1 cellular context compared by ENCODE assay signal in the genomic region with DNA sequence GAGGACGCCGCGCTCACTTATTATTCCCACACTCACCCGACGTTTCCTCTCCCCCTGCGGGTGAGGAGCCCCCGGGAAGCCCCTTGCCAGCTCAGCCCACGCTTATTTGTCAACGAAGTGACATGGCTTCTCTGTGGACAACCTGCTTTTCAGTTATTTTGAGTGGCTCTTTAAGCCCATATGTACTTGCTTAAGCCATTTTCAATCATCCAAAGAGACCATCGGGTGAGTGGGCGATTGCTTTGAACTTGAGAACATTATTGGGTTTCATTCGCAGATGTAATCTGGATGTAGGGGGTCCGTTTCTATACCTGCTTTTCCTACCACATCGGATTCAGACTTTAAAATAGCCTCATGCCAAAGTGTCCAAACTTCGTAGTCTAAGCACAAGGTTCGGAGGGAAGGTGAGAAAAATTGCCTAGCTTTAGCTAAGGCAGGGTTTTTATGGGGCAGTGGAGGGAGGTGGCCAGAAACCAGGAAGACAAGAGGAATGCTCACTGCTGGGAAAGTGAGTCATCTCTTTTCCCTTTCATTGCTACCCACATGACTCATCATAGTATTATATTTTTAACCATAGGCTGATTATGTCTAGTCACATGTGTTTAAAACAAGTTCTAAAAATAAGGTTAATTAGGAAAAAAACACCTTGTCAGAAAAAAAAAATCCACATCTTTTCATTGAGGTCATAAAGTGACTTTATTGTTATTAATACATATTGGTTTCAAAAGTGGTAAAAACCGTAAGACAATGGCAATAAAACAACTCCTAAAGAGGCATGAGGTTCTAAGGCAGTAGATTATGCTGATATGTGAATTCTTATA.
TF ChIP-seq lines count a peak whose summit lies in the region.

No MANE protein-coding gene starts in this region.

TF ChIP-seq in IMR-90, 13 proteins besides CTCF, POLR2A, EP300 and RAD21 (continued from another document):
- TF ChIP-seq, protein P1, sequence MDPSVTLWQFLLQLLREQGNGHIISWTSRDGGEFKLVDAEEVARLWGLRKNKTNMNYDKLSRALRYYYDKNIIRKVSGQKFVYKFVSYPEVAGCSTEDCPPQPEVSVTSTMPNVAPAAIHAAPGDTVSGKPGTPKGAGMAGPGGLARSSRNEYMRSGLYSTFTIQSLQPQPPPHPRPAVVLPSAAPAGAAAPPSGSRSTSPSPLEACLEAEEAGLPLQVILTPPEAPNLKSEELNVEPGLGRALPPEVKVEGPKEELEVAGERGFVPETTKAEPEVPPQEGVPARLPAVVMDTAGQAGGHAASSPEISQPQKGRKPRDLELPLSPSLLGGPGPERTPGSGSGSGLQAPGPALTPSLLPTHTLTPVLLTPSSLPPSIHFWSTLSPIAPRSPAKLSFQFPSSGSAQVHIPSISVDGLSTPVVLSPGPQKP (IDR thresholded peaks at IDR 0.05; ENCODE audit: borderline replicate concordance, low read depth, low read length): no peak
- TF ChIP-seq RFX5 (IDR thresholded peaks at IDR 0.05; ENCODE audit: low read depth, low read length) (no peak), MXI1 (IDR thresholded peaks at IDR 0.05; ENCODE audit: borderline replicate concordance, low read depth, low read length) (no peak), MAFK (IDR thresholded peaks at IDR 0.05; ENCODE audit: low read depth, low read length) (no peak), NFE2L2 (IDR thresholded peaks at IDR 0.05; ENCODE audit: low read depth, low read length) (peak; percentile 81), CHD1 (IDR thresholded peaks at IDR 0.05; ENCODE audit: low read depth, low read length) (peak; percentile 77; the same call in 1 of the 2 replicates), RCOR1 (IDR thresholded peaks at IDR 0.05; ENCODE audit: insufficient replicate concordance, low read length) (peak; percentile 24), BHLHE40 (IDR thresholded peaks at IDR 0.05; ENCODE audit: low read depth, low read length) (peak; percentile 83; the same call in 1 of the 2 replicates), SMC3 (IDR thresholded peaks at IDR 0.05; ENCODE audit: low read depth, low read length) (no peak), FOS (IDR thresholded peaks at IDR 0.05; ENCODE audit: low read depth, low read length) (peak; percentile 100)
